ENCODE assay signal across 29 cellular contexts in genomic region chr12:100120355-100120754, GRCh38.
"Had no signal": no experiment of that assay in that cellular context is flagged by ENCODE, and none has a peak within 500 bp of the region (broad histone marks: within the 10 kb centered on the region; RNA-seq: fewer than 3 reads in every experiment).

No MANE protein-coding gene starts in this region.

- H2AFZ ChIP-seq: parathyroid adenoma had no signal

- H3K4me3 Mint-ChIP-seq: natural killer cell treated with Interleukin-12 subunit alpha and Interleukin-12 subunit beta and Interleukin-15 and Interleukin-18, amount 100 ng/mL, for 72 hours; nephron progenitor cell; neural crest cell; stimulated activated effector memory CD8-positive, alpha-beta T cell treated with anti-CD3 and anti-CD28 coated beads, Interleukin-12 subunit alpha, Interleukin-12 subunit beta, amount 100 ng/mL, for 72 hours; stimulated activated naive B cell treated with anti-CD40 and anti-IgM and Interleukin-4, amounts not matched to agents 10 μg/mL and 1 μg/mL and 100 μg/mL, for 72 hours; stimulated activated naive CD8-positive, alpha-beta T cell treated with anti-CD3 and anti-CD28 coated beads, Interleukin-15, Interleukin-2, amounts not matched to agents 100 ng/mL and 50 ng/mL, for 24 hours had no signal

- H3K4me1 ChIP-seq: parathyroid adenoma, right lobe of liver, upper lobe of left lung had no signal

- H3K27ac ChIP-seq: ovary, parathyroid adenoma, psoas muscle, right lobe of liver, sigmoid colon, stomach, thoracic aorta, thyroid gland, tibial nerve, upper lobe of left lung, vagina had no signal

- H3K4me1 Mint-ChIP-seq: nephron progenitor cell, neural crest cell had no signal

- H3K27ac Mint-ChIP-seq: natural killer cell treated with Interleukin-12 subunit alpha and Interleukin-12 subunit beta and Interleukin-15 and Interleukin-18, amount 100 ng/mL, for 72 hours; nephron progenitor cell; progenitor cell of endocrine pancreas; stimulated activated effector memory CD8-positive, alpha-beta T cell treated with anti-CD3 and anti-CD28 coated beads, Interleukin-12 subunit alpha, Interleukin-12 subunit beta, amount 100 ng/mL, for 72 hours; stimulated activated naive B cell treated with anti-CD40 and anti-IgM and Interleukin-4, amounts not matched to agents 10 μg/mL and 1 μg/mL and 100 μg/mL, for 72 hours; stimulated activated naive CD8-positive, alpha-beta T cell treated with anti-CD3 and anti-CD28 coated beads, Interleukin-15, Interleukin-2, amounts not matched to agents 100 ng/mL and 50 ng/mL, for 24 hours had no signal

- H3K36me3 ChIP-seq: ovary, right lobe of liver, sigmoid colon, stomach, thoracic aorta, thyroid gland, tibial nerve, upper lobe of left lung, vagina had no signal

- H3K9me3 ChIP-seq: ovary, right lobe of liver, thoracic aorta, thyroid gland, vagina had no signal

- FAIRE-seq: small intestine, urothelium cell line had no signal

- H3K4me3 ChIP-seq: ovary, psoas muscle, right lobe of liver, sigmoid colon, stomach, thoracic aorta, thyroid gland, tibial nerve, upper lobe of left lung, vagina had no signal

- H3K9ac ChIP-seq: parathyroid adenoma had no signal

- DNase-seq: naive thymus-derived CD8-positive, alpha-beta T cell; nephron progenitor cell; occipital lobe; ovary; posterior cingulate gyrus; psoas muscle; right cardiac atrium; right lobe of liver; sigmoid colon; small intestine; stimulated activated CD4-positive, alpha-beta T cell treated with anti-CD3 and anti-CD28 coated beads, Interleukin-15, amount 100 ng/mL, for 24 hours; stimulated activated CD4-positive, alpha-beta T cell treated with anti-CD3 and anti-CD28 coated beads, Interleukin-2, amount 100 ng/mL, for 24 hours; stimulated activated CD4-positive, alpha-beta T cell treated with anti-CD3 and anti-CD28 coated beads, Interleukin-2, amount 100 ng/mL, for 48 hours; stimulated activated CD4-positive, alpha-beta T cell treated with anti-CD3 and anti-CD28 coated beads, Interleukin-4, amount 100 ng/mL, for 24 hours; stimulated activated naive B cell treated with anti-CD40 and anti-IgM and Interleukin-4, amounts not matched to agents 10 μg/mL and 1 μg/mL and 100 μg/mL, for 72 hours; stimulated activated naive CD4-positive, alpha-beta T cell treated with Interleukin-2 at 50 U/mL for 16 hours; stomach; thyroid gland; upper lobe of left lung had no signal

- H3K27me3 Mint-ChIP-seq: naive thymus-derived CD8-positive, alpha-beta T cell; natural killer cell treated with Interleukin-12 subunit alpha and Interleukin-12 subunit beta and Interleukin-15 and Interleukin-18, amount 100 ng/mL, for 72 hours; progenitor cell of endocrine pancreas; stimulated activated naive B cell treated with anti-CD40 and anti-IgM and Interleukin-4, amounts not matched to agents 10 μg/mL and 1 μg/mL and 100 μg/mL, for 72 hours; stimulated activated naive CD8-positive, alpha-beta T cell treated with anti-CD3 and anti-CD28 coated beads, Interleukin-15, Interleukin-2, amounts not matched to agents 100 ng/mL and 50 ng/mL, for 24 hours had no signal

- H3K27me3 ChIP-seq: ovary, right lobe of liver, sigmoid colon, stomach, thyroid gland, tibial nerve, upper lobe of left lung, vagina had no signal

- ATAC-seq: naive thymus-derived CD8-positive, alpha-beta T cell; natural killer cell treated with Interleukin-12 subunit alpha and Interleukin-12 subunit beta and Interleukin-15 and Interleukin-18, amount 100 ng/mL, for 72 hours; psoas muscle; right cardiac atrium; right lobe of liver; stimulated activated effector memory CD8-positive, alpha-beta T cell treated with anti-CD3 and anti-CD28 coated beads, Interleukin-12 subunit alpha, Interleukin-12 subunit beta, amount 100 ng/mL, for 72 hours; stimulated activated naive B cell treated with anti-CD40 and anti-IgM and Interleukin-4, amounts not matched to agents 10 μg/mL and 1 μg/mL and 100 μg/mL, for 72 hours had no signal
